In genomic region chr20:8854566-8854965, GRCh38 we compare ENCODE assay signal across 11 cellular contexts.
DNase-seq lines count a peak whose midpoint lies in the region; ATAC-seq, FAIRE-seq and TF ChIP-seq lines count a peak whose summit lies in the region.
"Had no signal": no experiment of that assay in that cellular context is flagged by ENCODE, and none has a peak within 500 bp of the region (broad histone marks: within the 10 kb centered on the region; RNA-seq: fewer than 3 reads in every experiment).

No MANE protein-coding gene starts in this region.

- H3K9me3 ChIP-seq in IMR-90 (ENCODE audit: control insufficient read depth, insufficient read depth, low read length) (no peaks in the 10 kb centered on the region), endodermal cell (ENCODE audit: control insufficient read depth, low read length) (no peaks in the 10 kb centered on the region), HepG2 (ENCODE audit: low read length) (0 out of 2 replicates have a peak, but pooled peaks cover 5% of the 10 kb centered on the region), testis (no peaks in the 10 kb centered on the region)
- H3K9me3 ChIP-seq: Peyer's patch had no signal

- peak overlapping the region; percentile 85 for H3K4ac ChIP-seq in IMR-90 (ENCODE audit: low read depth, low read length)

- TF ChIP-seq RAD21 in IMR-90 (IDR thresholded peaks at IDR 0.05; ENCODE audit: low read length) (peak; percentile 20; the same call in 1 of the 2 replicates), HepG2 (CRISPR knock-in tag; IDR thresholded peaks at IDR 0.05) (no peak)

- TF ChIP-seq POLR2A in IMR-90 (IDR thresholded peaks at IDR 0.05; ENCODE audit: low read depth, low read length) (no peak), HepG2 (IDR thresholded peaks at IDR 0.05; ENCODE audit: insufficient read depth in 1 of 2, low read depth in 2 of 2, low read length in 2 of 2) (no peak), testis (IDR thresholded peaks at IDR 0.05) (no peak)

- in situ Hi-C loops in IMR-90 (cut with MboI; ENCODE audit: low sequenced_read_pairs), result loop anchor here (10.0 kb wide), 1 partner anchor 510 kb away; no protein-coding TSS in a partner anchor
- in situ Hi-C loops in HepG2 (cut with HindIII; ENCODE audit: extremely low pct_ligation_motif_present, low pct_unique_long_range_greater_than_20kb), result loop anchor here (10.0 kb wide), 1 partner anchor 500 kb away; no protein-coding TSS in a partner anchor

- POLR2A ChIA-PET in IMR-90 (lab: Charles Lee; ENCODE audit: unreplicated experiment), result no interaction called here
- POLR2A ChIA-PET in HepG2 (lab: Yijun Ruan, JAX), result no interaction called here

- no peaks in the 10 kb centered on the region for H4K20me1 ChIP-seq in IMR-90 (ENCODE audit: insufficient read depth, low read length)
- H4K20me1 ChIP-seq in HepG2 (ENCODE audit: insufficient read depth, low read length), result no peaks in the 10 kb centered on the region

- no peaks in the 10 kb centered on the region for H3K79me2 ChIP-seq in HepG2 (ENCODE audit: insufficient read depth, low read length)

- H3K4me3 ChIP-seq in IMR-90 (ENCODE audit: insufficient read depth, low read depth, low read length) (peak overlapping the region; percentile 22; the same call in 1 of the 2 replicates), endodermal cell (ENCODE audit: low read length) (no peak overlapping the region), HepG2 (replicated peaks in 1 of 3; ENCODE audit: insufficient read depth in 1 of 3, low read depth in 2 of 3, low read length in 3 of 3) (no peak overlapping the region), testis (no peak overlapping the region)
- H3K4me3 ChIP-seq: Peyer's patch had no signal

- H3K9ac ChIP-seq in IMR-90 (ENCODE audit: low read depth, low read length), result peak overlapping the region; percentile 56
- H3K9ac ChIP-seq in endodermal cell (ENCODE audit: extremely low read depth, low read length, poor library complexity, severe bottlenecking), result no peak overlapping the region
- H3K9ac ChIP-seq in HepG2 (ENCODE audit: insufficient read depth, low read depth, low read length), result no peak overlapping the region

- H3K9me3 Mint-ChIP-seq in endodermal cell, result peaks cover 6% of the 10 kb centered on the region
- H3K9me3 Mint-ChIP-seq: dendritic cell treated with granulocyte-macrophage colony-stimulating factor and Interleukin-4, amounts not matched to agents 40 ng/mL and 50 ng/mL, for 4 days had no signal

- peaks cover 2% of the 10 kb centered on the region; the same call in 1 of the 2 replicates for H3K9me1 ChIP-seq in IMR-90 (ENCODE audit: insufficient read depth, low read length)

- H3K4me2 ChIP-seq in IMR-90 (ENCODE audit: low read depth, low read length) (peak overlapping the region; percentile 84), HepG2 (ENCODE audit: low read depth, low read length) (no peak overlapping the region)

- H3K23ac ChIP-seq in IMR-90 (ENCODE audit: low read depth, low read length), result peak overlapping the region; percentile 69

- WGBS in IMR-90 (ENCODE audit: extremely low coverage in 2 of 2, insufficient read length in 1 of 2), 2 experiments, result 0% methylated on average over 3 of the region's 12 CpGs; no CpG with 5 or more reads in 1 of the 2 experiments
- WGBS in endodermal cell (ENCODE audit: insufficient coverage in 1 of 2, insufficient read length in 1 of 2), 2 experiments, result 53 to 58% methylated on average over 3 to 11 of the region's 12 CpGs
- WGBS in HepG2 (ENCODE audit: low lambda C conversion rate), result 97% methylated on average over 12 of the region's 12 CpGs
- 10 to 12% methylated on average over 12 of the region's 12 CpGs for WGBS in testis, 2 donors

- intact Hi-C loops in IMR-90 (cut with micrococcal nuclease) (loop anchor here (1.0 to 5.0 kb wide), 7 partner anchors 62 to 504 kb away; no protein-coding TSS in a partner anchor), HepG2 (cut with micrococcal nuclease; ENCODE audit: unreplicated experiment) (loop anchor here (5.0 to 10.0 kb wide), 2 partner anchors 200 to 363 kb away; no protein-coding TSS in a partner anchor), testis (cut with DNase I; ENCODE audit: low total_unique reads) (loop anchor here (5.0 kb wide), 1 partner anchor 508 kb away; no protein-coding TSS in a partner anchor)

- peaks cover 4% of the 10 kb centered on the region for H3K36me3 Mint-ChIP-seq in endodermal cell (ENCODE audit: low read depth)

- H3K27me3 Mint-ChIP-seq in endodermal cell (ENCODE audit: insufficient read depth), result no peaks in the 10 kb centered on the region
- H3K27me3 Mint-ChIP-seq: dendritic cell treated with granulocyte-macrophage colony-stimulating factor and Interleukin-4, amounts not matched to agents 40 ng/mL and 50 ng/mL, for 4 days had no signal

- DNase-seq in IMR-90, result peak; percentile 83
- DNase-seq in endodermal cell, result peak; percentile 57
- DNase-seq in HepG2 (ENCODE audit: low spot score), result no peak
- DNase-seq in testis, result peak; percentile 85
- no peak for DNase-seq in activated gamma-delta T cell treated with Interleukin-2 at 50 U/mL for 16 hours
- no peak for DNase-seq in NCI-H69 (lab: John Stamatoyannopoulos, UW)
- no peak for DNase-seq in DMS153 (lab: John Stamatoyannopoulos, UW)
- DNase-seq: Peyer's patch had no signal

- peak overlapping the region; percentile 88 for H3K27ac ChIP-seq in IMR-90 (ENCODE audit: insufficient read depth, low read length)
- no peak overlapping the region for H3K27ac ChIP-seq in endodermal cell (ENCODE audit: low read depth, low read length)
- H3K27ac ChIP-seq in HepG2 (ENCODE audit: extremely low read length, insufficient read depth, low read length), result no peak overlapping the region
- H3K27ac ChIP-seq in testis, result peak overlapping the region in 1 of 2 donors; percentile 77

- H4K91ac ChIP-seq in IMR-90 (ENCODE audit: insufficient read depth, low read depth, low read length), result peak overlapping the region; percentile 71

- peak overlapping the region; percentile 9 for H2AFZ ChIP-seq in IMR-90 (replicated peaks; ENCODE audit: low read length, poor library complexity)
- H2AFZ ChIP-seq in HepG2 (ENCODE audit: low read length), result no peak overlapping the region

- H3K27ac Mint-ChIP-seq in endodermal cell, result no peak overlapping the region
- H3K27ac Mint-ChIP-seq: dendritic cell treated with granulocyte-macrophage colony-stimulating factor and Interleukin-4, amounts not matched to agents 40 ng/mL and 50 ng/mL, for 4 days had no signal

- H2BK15ac ChIP-seq in IMR-90 (ENCODE audit: low read depth, low read length), result peak overlapping the region; percentile 29; the same call in 1 of the 3 replicates

- H3K79me1 ChIP-seq in IMR-90 (ENCODE audit: low read depth in 1 of 2, low read length in 2 of 2), result peaks cover 0 to 6% of the 10 kb centered on the region in 2 experiments; a peak in 1 of 4 replicates

- no peak overlapping the region for H2AK9ac ChIP-seq in IMR-90 (replicated peaks; ENCODE audit: low read depth, low read length, poor library complexity)

- no peaks in the 10 kb centered on the region for H3K36me3 ChIP-seq in IMR-90 (ENCODE audit: control insufficient read depth, insufficient read depth, low read length)
- no peaks in the 10 kb centered on the region for H3K36me3 ChIP-seq in endodermal cell (ENCODE audit: control insufficient read depth, insufficient read depth, low read length)
- no peaks in the 10 kb centered on the region; a peak in 1 of 5 replicates for H3K36me3 ChIP-seq in HepG2 (replicated peaks in 1 of 2; ENCODE audit: control insufficient read depth in 1 of 2, insufficient read depth in 2 of 2, low read length in 2 of 2)
- H3K36me3 ChIP-seq in testis (ENCODE audit: low read depth, missing control alignments), result no peaks in the 10 kb centered on the region
- H3K36me3 ChIP-seq: Peyer's patch had no signal

- peak overlapping the region; percentile 87 for H2BK120ac ChIP-seq in IMR-90 (ENCODE audit: low read depth, low read length)

- peak overlapping the region; percentile 78 for H3K14ac ChIP-seq in IMR-90 (replicated peaks; ENCODE audit: low read depth, low read length)

- H3K4me1 ChIP-seq in IMR-90 (ENCODE audit: control insufficient read depth, insufficient read depth, low read length) (peaks cover 18% of the 10 kb centered on the region), endodermal cell (ENCODE audit: control insufficient read depth, insufficient read depth, low read length) (no peaks in the 10 kb centered on the region), HepG2 (ENCODE audit: insufficient read depth, low read length) (peaks cover 20% of the 10 kb centered on the region), testis (peaks cover 8% of the 10 kb centered on the region)
- H3K4me1 ChIP-seq: Peyer's patch had no signal

- H3K4me3 Mint-ChIP-seq in endodermal cell, result no peak overlapping the region
- H3K4me3 Mint-ChIP-seq: dendritic cell treated with granulocyte-macrophage colony-stimulating factor and Interleukin-4, amounts not matched to agents 40 ng/mL and 50 ng/mL, for 4 days had no signal

- H3K4me1 Mint-ChIP-seq in endodermal cell, result no peaks in the 10 kb centered on the region

- TF ChIP-seq EP300 in HepG2 (IDR thresholded peaks at IDR 0.05; ENCODE audit: low read depth in 2 of 2, low read length in 2 of 2) (no peak), HepG2 (CRISPR knock-in tag; IDR thresholded peaks at IDR 0.05; ENCODE audit: borderline replicate concordance) (no peak)

- FAIRE-seq in HepG2 (lab: Jason Lieb, UNC), result no peak
- FAIRE-seq: G401.6 had no signal

- CTCF ChIA-PET in IMR-90 (lab: Yijun Ruan, JAX), result interaction anchor here (0.9 to 1.9 kb wide), 8 partner anchors 25 to 538 kb away, joined by 3 to 4 read pairs (median 3); no protein-coding TSS in a partner anchor
- CTCF ChIA-PET in HepG2 (lab: Yijun Ruan, JAX; ENCODE audit: low intra/inter-chr PET ratio, low total read pairs), result interaction anchor here (1.6 to 3.8 kb wide), 2 partner anchors 64 to 505 kb away, joined by 10 to 20 read pairs; no protein-coding TSS in a partner anchor

- H2AK5ac ChIP-seq in IMR-90 (ENCODE audit: low read depth, low read length), result peak overlapping the region; percentile 69; the same call in 1 of the 2 replicates

- no TSS peak for BruUV-seq in IMR-90 (replicated peaks; lab: Mats Ljungman, UMichigan)
- BruUV-seq in HepG2 (replicated peaks; lab: Mats Ljungman, UMichigan), result no TSS peak

- H4K5ac ChIP-seq in IMR-90 (ENCODE audit: low read depth, low read length), result peak overlapping the region; percentile 88

- peak overlapping the region; percentile 24 to 78 for H4K8ac ChIP-seq in IMR-90 (ENCODE audit: low read depth in 2 of 2, low read length in 2 of 2)

- H2BK5ac ChIP-seq in IMR-90 (ENCODE audit: low read depth, low read length, poor library complexity, severe bottlenecking), result peak overlapping the region; percentile 88

- peak overlapping the region; percentile 90 for H2BK20ac ChIP-seq in IMR-90 (ENCODE audit: low read depth, low read length)

- H3K18ac ChIP-seq in IMR-90 (ENCODE audit: low read depth, low read length), result peak overlapping the region; percentile 90

- ATAC-seq in IMR-90 (ENCODE audit: low read depth) (peak; percentile 59), HepG2 (no peak), HG02610 (IDR thresholded peaks at IDR 0.05; ENCODE audit: unreplicated experiment) (no peak)

- H3K27me3 ChIP-seq in IMR-90 (ENCODE audit: control insufficient read depth, insufficient read depth, low read length), result no peaks in the 10 kb centered on the region
- H3K27me3 ChIP-seq in endodermal cell (ENCODE audit: control insufficient read depth, insufficient read depth, low read length, poor library complexity, severe bottlenecking), result no peaks in the 10 kb centered on the region
- no peaks in the 10 kb centered on the region for H3K27me3 ChIP-seq in HepG2 (ENCODE audit: control insufficient read depth in 1 of 2, insufficient read depth in 2 of 2, low read length in 2 of 2)
- H3K27me3 ChIP-seq in testis, result no peaks in the 10 kb centered on the region
- H3K27me3 ChIP-seq: Peyer's patch had no signal

- TF ChIP-seq CTCF in IMR-90 (conservative IDR thresholded peaks at IDR 0.05; ENCODE audit: low read depth, low read length) (no peak), endodermal cell (conservative IDR thresholded peaks at IDR 0.05) (no peak), HepG2 (CRISPR knock-in tag; IDR thresholded peaks at IDR 0.05) (no peak), testis (IDR thresholded peaks at IDR 0.05) (no peak)

- peak overlapping the region; percentile 78 for H3K56ac ChIP-seq in IMR-90 (ENCODE audit: extremely low read depth, insufficient read depth, low read length)

- dilution Hi-C loops in IMR-90 (cut with HindIII; ENCODE audit: low sequenced_read_pairs, unreplicated experiment), result no loop called here

Comparison
In these comparisons a context has a peak if more than half of its experiments do, and no peak if none do; other contexts are left out.
1. DNase-seq: peak in IMR-90 (single experiment), endodermal cell (single experiment) and testis (single experiment); none in HepG2 (single experiment), activated gamma-delta T cell treated with Interleukin-2 at 50 U/mL for 16 hours (single experiment), NCI-H69 (single experiment) and DMS153 (single experiment).